8 cellular contexts compared by ENCODE assay signal in the genomic region with DNA sequence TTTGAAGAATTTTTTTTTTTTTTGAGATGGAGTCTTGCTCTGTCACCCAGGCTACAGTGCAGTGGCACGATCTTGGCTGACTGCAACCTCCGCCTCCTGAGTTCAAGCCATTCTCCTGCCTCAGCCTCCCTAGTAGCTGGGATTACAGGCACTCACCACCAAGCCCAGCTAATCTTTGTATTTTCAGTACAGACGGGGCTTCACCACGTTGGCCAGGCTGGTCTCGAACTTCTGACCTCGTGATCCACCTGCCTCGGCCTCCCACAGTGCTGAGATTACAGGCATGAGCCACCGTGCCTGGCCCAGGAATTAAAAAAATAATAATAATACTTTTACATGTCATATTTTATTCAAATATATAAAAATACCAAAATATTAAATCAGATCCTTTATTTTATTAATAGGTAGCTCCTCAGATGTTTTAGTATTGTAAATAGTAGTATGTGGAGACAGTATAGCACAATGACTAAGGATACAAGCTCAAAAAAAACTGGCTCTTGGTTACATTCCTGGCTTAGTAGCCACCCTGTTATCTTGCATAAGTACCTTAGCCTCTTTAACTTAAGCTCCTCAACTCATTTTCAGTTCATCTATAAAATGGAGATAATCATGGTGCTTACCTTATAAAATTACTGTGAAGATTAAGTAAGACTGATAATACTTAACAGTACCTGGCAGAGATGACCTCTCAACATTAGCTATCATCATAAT. TPM values are rescaled to one million over a fixed set of nuclear protein-coding genes. Genes with fewer than 3 reads are reported as not detected.
DNase-seq lines count a peak whose midpoint lies in the region; ATAC-seq, FAIRE-seq and TF ChIP-seq lines count a peak whose summit lies in the region.
"Not testable (repeated sequence)": the region's sequence is repeated elsewhere in the genome, so short reads cannot be mapped to it uniquely, and the experiment has no call there.

No MANE protein-coding gene starts in this region.

- H4K5ac ChIP-seq in H1 (ENCODE audit: insufficient read length, low read depth, low read length), result not testable (repeated sequence)

- in situ Hi-C loops in astrocyte of the spinal cord (cut with HindIII; ENCODE audit: low sequenced_read_pairs), result not testable (repeated sequence)

- WGBS in H1 (ENCODE audit: extremely low coverage in 1 of 2, insufficient coverage in 1 of 2, insufficient read length in 1 of 2, insufficient replicate concordance in 2 of 2, low coverage in 1 of 2, low lambda C conversion rate in 2 of 2, missing lambda C conversion rate in 1 of 2), 2 experiments, result 89% methylated on average over 8 of the region's 8 CpGs; no CpG with 5 or more reads in 1 of the 2 experiments

- not testable (repeated sequence) for H3K23ac ChIP-seq in H1 (ENCODE audit: insufficient read length)

- 0 out of 3 replicates have a peak, but pooled peaks have one; percentile 35 for ATAC-seq in SK-N-SH treated with all-trans-retinoic acid at 6 μM for 48 hours

- not testable (repeated sequence) for H2BK120ac ChIP-seq in H1 (replicated peaks; ENCODE audit: low read depth, low read length)

- H3K4me2 ChIP-seq in H1 (ENCODE audit: insufficient read depth in 1 of 2, low read depth in 2 of 2, low read length in 2 of 2); osteoblast (ENCODE audit: insufficient read depth, low read length): not testable (repeated sequence)

- not testable (repeated sequence) for H4K91ac ChIP-seq in H1 (replicated peaks; ENCODE audit: insufficient read length, low read length)

- not testable (repeated sequence) for TF ChIP-seq RAD21 in H1 (IDR thresholded peaks at IDR 0.05 in 1 of 2, conservative IDR thresholded peaks at IDR 0.05 in 1 of 2; ENCODE audit: low read depth in 2 of 2, low read length in 2 of 2)

- not testable (repeated sequence) for TF ChIP-seq POLR2A in H1 (IDR thresholded peaks at IDR 0.05; ENCODE audit: control extremely low read depth in 1 of 2, low read depth in 2 of 2, low read length in 2 of 2)

- H3K79me2 ChIP-seq in H1 (ENCODE audit: control insufficient read depth in 1 of 2, insufficient read depth in 2 of 2, low read length in 2 of 2) (peaks cover 3 to 98% of the 10 kb centered on the region in 2 experiments), osteoblast (ENCODE audit: insufficient read depth, low read length) (peaks cover 97% of the 10 kb centered on the region)

- H2BK15ac ChIP-seq in H1 (ENCODE audit: low read length), result not testable (repeated sequence)

- CTCF ChIA-PET in AG04450 (lab: Charles Lee) (interaction anchor here (0.5 to 1.1 kb wide), 4 partner anchors 46 to 617 kb away, joined by 3 to 5 read pairs (median 4); no protein-coding TSS in a partner anchor), H1 (lab: Charles Lee; ENCODE audit: partially characterized antibody) (interaction anchor here (0.6 to 1.4 kb wide), 3 partner anchors 11 to 483 kb away, joined by 3 to 5 read pairs (median 4); no protein-coding TSS in a partner anchor)

- H2BK20ac ChIP-seq in H1 (ENCODE audit: low read length), result not testable (repeated sequence)

- not testable (repeated sequence) for H3K79me1 ChIP-seq in H1 (ENCODE audit: low read depth, low read length)

- not testable (repeated sequence) for H3K9ac ChIP-seq in H1 (replicated peaks in 1 of 4; ENCODE audit: extremely low read depth in 1 of 4, low read depth in 3 of 4, low read length in 3 of 4)

- H4K20me1 ChIP-seq in H1 (replicated peaks in 1 of 2; ENCODE audit: control insufficient read depth in 1 of 2, insufficient read depth in 2 of 2, low read length in 2 of 2), result not testable (repeated sequence)
- peaks cover 51% of the 10 kb centered on the region for H4K20me1 ChIP-seq in osteoblast (ENCODE audit: insufficient read depth, low read length)

- not testable (repeated sequence) for H3K36me3 ChIP-seq in H1 (ENCODE audit: control insufficient read depth in 2 of 4, insufficient read depth in 4 of 4, low read length in 3 of 4); osteoblast (ENCODE audit: insufficient read depth, low read length)

- H2BK5ac ChIP-seq in H1 (ENCODE audit: low read depth, low read length), result not testable (repeated sequence)

- not testable (repeated sequence) for H3K56ac ChIP-seq in H1 (replicated peaks; ENCODE audit: insufficient read length, low read depth, low read length)

- H2AFZ ChIP-seq in H1 (ENCODE audit: low read length); osteoblast (ENCODE audit: low read length): not testable (repeated sequence)

- not testable (repeated sequence) for TF ChIP-seq EP300 in H1 (IDR thresholded peaks at IDR 0.05; ENCODE audit: borderline replicate concordance in 1 of 2, low read depth in 2 of 2, low read length in 2 of 2)

- not testable (repeated sequence) for TF ChIP-seq CTCF in AG04450 (IDR thresholded peaks at IDR 0.05; ENCODE audit: low read depth, low read length); D721Med (IDR thresholded peaks at IDR 0.05; ENCODE audit: insufficient read depth, missing control alignments); astrocyte of the spinal cord (IDR thresholded peaks at IDR 0.05; ENCODE audit: low read depth, low read length); H1 (IDR thresholded peaks at IDR 0.05; ENCODE audit: control extremely low read depth in 1 of 3, insufficient read depth in 1 of 3, low read depth in 1 of 3, low read length in 3 of 3); fibroblast of villous mesenchyme (IDR thresholded peaks at IDR 0.05; ENCODE audit: insufficient read depth, low read depth, low read length); osteoblast (IDR thresholded peaks at IDR 0.05; ENCODE audit: extremely low read depth, low read depth, low read length)

- H3K27me3 ChIP-seq in AG04450 (ENCODE audit: control insufficient read depth, insufficient read depth, low read length); H1 (replicated peaks in 1 of 4; ENCODE audit: control insufficient read depth in 3 of 4, extremely low read depth in 1 of 4, insufficient read depth in 3 of 4, low read length in 3 of 4); osteoblast (ENCODE audit: insufficient read depth, low read length): not testable (repeated sequence)

- H3K4me1 ChIP-seq in H1 (replicated peaks in 1 of 4; ENCODE audit: control insufficient read depth in 3 of 4, insufficient read depth in 4 of 4, low read length in 3 of 4); osteoblast (ENCODE audit: insufficient read depth, low read length): not testable (repeated sequence)

- H3K27ac ChIP-seq in AG04450 (ENCODE audit: low read depth, low read length); H1 (ENCODE audit: low read depth, low read length); osteoblast (ENCODE audit: low read depth, low read length): not testable (repeated sequence)

- H3K14ac ChIP-seq in H1 (ENCODE audit: insufficient read length), result not testable (repeated sequence)

- not testable (repeated sequence) for H2BK12ac ChIP-seq in H1 (ENCODE audit: low read depth, low read length)

- not testable (repeated sequence) for H3K23me2 ChIP-seq in H1 (ENCODE audit: low read depth, low read length)

- POLR2A ChIA-PET in AG04450 (lab: Yijun Ruan, JAX), result not testable (repeated sequence)
- POLR2A ChIA-PET in H1 (lab: Charles Lee; ENCODE audit: partially characterized antibody), result interaction anchor here (0.7 kb wide), 1 partner anchor 24 kb away, joined by 3 read pairs; no protein-coding TSS in a partner anchor

- not testable (repeated sequence) for H2AK5ac ChIP-seq in H1 (ENCODE audit: low read depth, low read length)

- DNase-seq in AG04450 (ENCODE audit: low read depth, low spot score) (peak; percentile 4), D721Med (ENCODE audit: insufficient read length, low spot score) (peak; percentile 38), HCEC 1CT (peak; percentile 23), astrocyte of the spinal cord (ENCODE audit: low read depth, low spot score) (peak; percentile 25), fibroblast of villous mesenchyme (ENCODE audit: low read depth) (peak; percentile 51), osteoblast (ENCODE audit: insufficient read length, low spot score, missing footprints) (peak; percentile 57)
- not testable (repeated sequence) for DNase-seq in H1 (ENCODE audit: low read depth in 1 of 2, low spot score in 2 of 2)

- not testable (repeated sequence) for H3K18ac ChIP-seq in H1 (ENCODE audit: extremely low read depth, low read length)

- not testable (repeated sequence) for H3K4me3 ChIP-seq in AG04450 (ENCODE audit: low read depth, low read length); astrocyte of the spinal cord (ENCODE audit: low read depth, low read length); H1 (ENCODE audit: extremely low read depth in 1 of 4, insufficient read depth in 2 of 4, low read depth in 3 of 4, low read length in 4 of 4); fibroblast of villous mesenchyme (ENCODE audit: low read depth, low read length); osteoblast (ENCODE audit: insufficient read depth, low read length)

- H3K4ac ChIP-seq in H1 (replicated peaks; ENCODE audit: insufficient read length, low read depth, low read length), result not testable (repeated sequence)

- H4K8ac ChIP-seq in H1 (ENCODE audit: extremely low read depth, insufficient read depth, low read length), result not testable (repeated sequence)

- not testable (repeated sequence) for H3K9me3 ChIP-seq in AG04450 (ENCODE audit: control insufficient read depth, insufficient read depth, low read length); H1 (ENCODE audit: insufficient read depth in 2 of 2, low read depth in 1 of 2, low read length in 1 of 2); osteoblast (ENCODE audit: low read depth, low read length)

- FAIRE-seq in D721Med (lab: Jason Lieb, UNC) (peak; percentile 98), H1 (lab: Jason Lieb, UNC) (peak; percentile 24)

RNA-seq across cellular contexts. Expression of gene FBXO11, which starts 53.1 kb away (rescaled TPM):
- 55.9 and 65.8 TPM in 2 replicates for polyA plus RNA-seq in AG04450 (2011; rRNA removed)
- 52.3 and 96.1 TPM in 2 replicates for polyA minus RNA-seq in AG04450 (2011; rRNA and poly(A)+ RNA removed)
- 54.6 and 57.3 TPM in 2 replicates for total RNA-seq in H1 (2021; fragmentation: NEBNext Ultra II Directional; extraction: Animal tissue kit (Norgen Biotek cat#: 25700))
- 15.6 and 21.7 TPM in 2 replicates for polyA plus RNA-seq in H1 (2011; rRNA removed)
- polyA plus RNA-seq in H1 (2011; cell fraction: cytosol; rRNA removed), result 20.3 TPM
- polyA plus RNA-seq in H1 (2011; cell fraction: nucleus; rRNA removed), result 36.0 TPM
- 16.6 to 35.1 TPM (median 21.7 TPM) in 4 replicates for polyA plus RNA-seq in H1 (2012, experiment 1 of 2)
- polyA plus RNA-seq in H1 (2012, experiment 2 of 2), result 3.5 TPM
- 25.6 TPM for polyA plus RNA-seq in H1 (2013, experiment 1 of 2)
- 24.5 TPM for polyA plus RNA-seq in H1 (2013, experiment 2 of 2)
- polyA minus RNA-seq in H1 (2011; rRNA and poly(A)+ RNA removed), result 48.5 and 85.1 TPM in 2 replicates
- 28.0 TPM for polyA minus RNA-seq in H1 (2011; cell fraction: cytosol; rRNA and poly(A)+ RNA removed)
- 48.1 TPM for polyA minus RNA-seq in H1 (2011; cell fraction: nucleus; rRNA and poly(A)+ RNA removed)
- total RNA-seq in fibroblast of villous mesenchyme, result 46.1 and 48.8 TPM in 2 replicates
- 56.6 and 57.9 TPM in 2 replicates for total RNA-seq in osteoblast
